10 cellular contexts compared by ENCODE assay signal in genomic region chr6:3912366-3913076, GRCh38.
DNase-seq lines count a peak whose midpoint lies in the region; ATAC-seq, FAIRE-seq and TF ChIP-seq lines count a peak whose summit lies in the region.
"Had no signal": no experiment of that assay in that cellular context is flagged by ENCODE, and none has a peak within 500 bp of the region (broad histone marks: within the 10 kb centered on the region; RNA-seq: fewer than 3 reads in every experiment).

No MANE protein-coding gene starts in this region.

- H3K4me2 ChIP-seq in PC-3 (ENCODE audit: low read length) (peak overlapping the region; percentile 97), endothelial cell of umbilical vein (ENCODE audit: insufficient read depth, low read length) (peak overlapping the region; percentile 99)

- H3K4me3 ChIP-seq in PC-3 (ENCODE audit: low read length) (peak overlapping the region; percentile 31), endothelial cell of umbilical vein (replicated peaks in 1 of 3; ENCODE audit: insufficient read depth in 1 of 3, low read depth in 1 of 3, low read length in 3 of 3) (peak overlapping the region in 1 of 3 experiments; percentile 3), mucosa of stomach (ENCODE audit: low read length) (no peak overlapping the region), upper lobe of right lung (no peak overlapping the region)

- no peaks in the 10 kb centered on the region for H3K27me3 ChIP-seq in PC-3 (ENCODE audit: low read length)
- H3K27me3 ChIP-seq in endothelial cell of umbilical vein (ENCODE audit: control insufficient read depth in 2 of 2, insufficient read depth in 2 of 2, low read length in 2 of 2) = no peaks in the 10 kb centered on the region
- no peaks in the 10 kb centered on the region for H3K27me3 ChIP-seq in mucosa of stomach (ENCODE audit: control insufficient read depth, insufficient read depth, low read length)
- H3K27me3 ChIP-seq in upper lobe of right lung = no peaks in the 10 kb centered on the region

- H3K9me3 ChIP-seq in PC-3 (ENCODE audit: low read length) (no peaks in the 10 kb centered on the region), endothelial cell of umbilical vein (replicated peaks; ENCODE audit: control insufficient read depth, insufficient read depth, low read length) (no peaks in the 10 kb centered on the region), mucosa of stomach (ENCODE audit: control insufficient read depth, low read length) (no peaks in the 10 kb centered on the region), upper lobe of right lung (no peaks in the 10 kb centered on the region)

- H3K79me2 ChIP-seq in PC-3 (ENCODE audit: low read length) = no peaks in the 10 kb centered on the region
- H3K79me2 ChIP-seq in endothelial cell of umbilical vein (ENCODE audit: control insufficient read depth, insufficient read depth, low read length) = peaks cover 41% of the 10 kb centered on the region

- CTCF ChIA-PET in PC-3 (lab: Charles Lee) = interaction anchor here (1.5 to 2.5 kb wide), 4 partner anchors 20 to 63 kb away, joined by 6 to 18 read pairs (median 14); partner anchors contain the start of gene FAM50B
- CTCF ChIA-PET in endothelial cell of umbilical vein (lab: Charles Lee) = interaction anchor here (0.7 to 7.2 kb wide), 20 partner anchors 10 to 180 kb away, joined by 3 to 81 read pairs (median 4); partner anchors contain the start of gene FAM50B

- no peaks in the 10 kb centered on the region for H3K9me2 ChIP-seq in PC-3 (replicated peaks; ENCODE audit: low read length)

- H3F3A ChIP-seq in PC-3 (ENCODE audit: low read length, unreplicated experiment) = peaks cover 10% of the 10 kb centered on the region

- DNase-seq in PC-3 (peak; percentile 32), endothelial cell of umbilical vein (ENCODE audit: low read depth, low spot score) (peak; percentile 86), upper lobe of right lung (no peak), NCI-H2029 treated with DMSO at 0.1 percent for 48 hours (lab: John Stamatoyannopoulos, UW) (no peak), GM20000 (ENCODE audit: low spot score) (no peak)
- DNase-seq: activated CD4-positive, alpha-beta T cell treated with anti-CD3 and anti-CD28 coated beads for 1 hour; activated naive CD4-positive, alpha-beta T cell treated with anti-CD3 and anti-CD28 coated beads, Interleukin-2, amount 10 ng/mL, durations not matched to agents 7 days and 5 days had no signal

- TF ChIP-seq POLR2A in endothelial cell of umbilical vein (IDR thresholded peaks at IDR 0.05; ENCODE audit: low read depth, low read length) = no peak

- H3K9ac ChIP-seq in PC-3 (ENCODE audit: low read length) = peak overlapping the region; percentile 31
- H3K9ac ChIP-seq in endothelial cell of umbilical vein (replicated peaks; ENCODE audit: extremely low read depth, insufficient read depth, low read length) = peak overlapping the region; percentile 98
- peak overlapping the region; percentile 12 for H3K9ac ChIP-seq in mucosa of stomach (ENCODE audit: low read length)

- TF ChIP-seq CTCF in PC-3 (conservative IDR thresholded peaks at IDR 0.05; ENCODE audit: low read depth, low read length) (no peak), endothelial cell of umbilical vein (IDR thresholded peaks at IDR 0.05; ENCODE audit: extremely low read depth in 1 of 2, insufficient read depth in 1 of 2, low read depth in 1 of 2, low read length in 2 of 2) (no peak), upper lobe of right lung (IDR thresholded peaks at IDR 0.05) (no peak), GM20000 (IDR thresholded peaks at IDR 0.05; ENCODE audit: extremely low read depth, missing control alignments) (no peak)

- intact Hi-C loops in PC-3 (cut with micrococcal nuclease) (loop anchor here (1.0 kb wide), 3 partner anchors 24 to 164 kb away; no protein-coding TSS in a partner anchor), endothelial cell of umbilical vein (cut with micrococcal nuclease) (loop anchor here (1.0 to 5.0 kb wide), 10 partner anchors 28 to 630 kb away; partner anchors contain the start of gene FAM50B), upper lobe of right lung (cut with DNase I) (no loop called here)

- H3K4me1 ChIP-seq in PC-3 (ENCODE audit: insufficient read depth, low read length) (peaks cover 44% of the 10 kb centered on the region), endothelial cell of umbilical vein (ENCODE audit: control insufficient read depth, extremely low read depth, insufficient read depth, low read length) (peaks cover 80% of the 10 kb centered on the region), mucosa of stomach (ENCODE audit: control insufficient read depth, insufficient read depth, low read length) (peaks cover 52% of the 10 kb centered on the region), upper lobe of right lung (peaks cover 26% of the 10 kb centered on the region)

- H3K27ac ChIP-seq in PC-3 (ENCODE audit: low read length) (peak overlapping the region; percentile 95), endothelial cell of umbilical vein (ENCODE audit: insufficient read depth, low read depth, low read length) (peak overlapping the region; percentile 98), upper lobe of right lung (peak overlapping the region; percentile 45)

- dilution Hi-C loops in endothelial cell of umbilical vein (cut with MboI; ENCODE audit: extremely low pct_ligation_motif_present, low sequenced_read_pairs) = no loop called here

- BruUV-seq in PC-3 (replicated peaks; lab: Mats Ljungman, UMichigan) (TSS peak; percentile 70), endothelial cell of umbilical vein (replicated peaks; lab: Mats Ljungman, UMichigan) (no TSS peak)

- no peaks in the 10 kb centered on the region for H3K36me3 ChIP-seq in PC-3 (ENCODE audit: low read depth, low read length)
- no peaks in the 10 kb centered on the region for H3K36me3 ChIP-seq in endothelial cell of umbilical vein (ENCODE audit: control insufficient read depth in 2 of 2, extremely low read depth in 1 of 2, insufficient read depth in 2 of 2, low read length in 2 of 2)
- H3K36me3 ChIP-seq in mucosa of stomach (ENCODE audit: control insufficient read depth, insufficient read depth, low read length) = no peaks in the 10 kb centered on the region
- no peaks in the 10 kb centered on the region for H3K36me3 ChIP-seq in upper lobe of right lung

- H2AFZ ChIP-seq in PC-3 (ENCODE audit: low read length) (no peak overlapping the region), endothelial cell of umbilical vein (ENCODE audit: low read depth, low read length) (no peak overlapping the region)

- no peaks in the 10 kb centered on the region for H4K20me1 ChIP-seq in PC-3 (ENCODE audit: low read length)
- no peaks in the 10 kb centered on the region for H4K20me1 ChIP-seq in endothelial cell of umbilical vein (replicated peaks; ENCODE audit: control insufficient read depth, extremely low read depth, insufficient read depth, low read length)

- H3K9me1 ChIP-seq in endothelial cell of umbilical vein (replicated peaks; ENCODE audit: control insufficient read depth, extremely low read depth, insufficient read depth, low read length) = no peaks in the 10 kb centered on the region

- no peak for FAIRE-seq in endothelial cell of umbilical vein (lab: Jason Lieb, UNC)

- ATAC-seq in PC-3 = peak; percentile 10
- ATAC-seq in upper lobe of right lung = no peak
- ATAC-seq in HG03097 (IDR thresholded peaks at IDR 0.05; ENCODE audit: low FRiP score, unreplicated experiment) = no peak
- ATAC-seq in HG03280 (IDR thresholded peaks at IDR 0.05; ENCODE audit: unreplicated experiment) = no peak

- POLR2A ChIA-PET in PC-3 (lab: Charles Lee; ENCODE audit: unreplicated experiment) = interaction anchor here (0.6 to 0.8 kb wide), 2 partner anchors 25 to 165 kb away, joined by 3 to 9 read pairs; no protein-coding TSS in a partner anchor
- POLR2A ChIA-PET in endothelial cell of umbilical vein (lab: Charles Lee) = interaction anchor here (1.0 to 2.7 kb wide), 8 partner anchors 20 to 631 kb away, joined by 3 to 20 read pairs (median 6); partner anchors contain the start of gene FAM50B

TF ChIP-seq in endothelial cell of umbilical vein, 7 proteins besides CTCF, POLR2A, EP300 and RAD21:
- TF ChIP-seq GATA2 (IDR thresholded peaks at IDR 0.05; ENCODE audit: insufficient read depth, insufficient read length, low read depth, low read length) (peak; percentile 75), JUN (IDR thresholded peaks at IDR 0.05; ENCODE audit: borderline replicate concordance, insufficient read depth, insufficient read length, low read depth) (no peak), MYC (IDR thresholded peaks at IDR 0.05; ENCODE audit: low read depth, low read length) (no peak), EZH2 (IDR thresholded peaks at IDR 0.05; ENCODE audit: borderline replicate concordance, low read depth, low read length, severe bottlenecking) (no peak), MAX (IDR thresholded peaks at IDR 0.05; ENCODE audit: insufficient read depth, insufficient read length) (no peak)
TF ChIP-seq in endothelial cell of umbilical vein: peak in this region for 1.

Comparison
In these comparisons a context has a peak if more than half of its experiments do, and no peak if none do; other contexts are left out.
1. DNase-seq: peak in PC-3 (single experiment) and endothelial cell of umbilical vein (single experiment); none in upper lobe of right lung (single experiment), NCI-H2029 treated with DMSO at 0.1 percent for 48 hours (single experiment) and GM20000 (single experiment).
2. H3K27ac ChIP-seq: peak in every context shown above with its lines; median percentile 98 in endothelial cell of umbilical vein; 95 in PC-3; 45 in upper lobe of right lung.
3. H3K9ac ChIP-seq: peak in every context shown above with its lines; median percentile 98 in endothelial cell of umbilical vein; 31 in PC-3; 12 in mucosa of stomach.